Comparison of ENCODE assay signal across 8 cellular contexts in the genomic region with DNA sequence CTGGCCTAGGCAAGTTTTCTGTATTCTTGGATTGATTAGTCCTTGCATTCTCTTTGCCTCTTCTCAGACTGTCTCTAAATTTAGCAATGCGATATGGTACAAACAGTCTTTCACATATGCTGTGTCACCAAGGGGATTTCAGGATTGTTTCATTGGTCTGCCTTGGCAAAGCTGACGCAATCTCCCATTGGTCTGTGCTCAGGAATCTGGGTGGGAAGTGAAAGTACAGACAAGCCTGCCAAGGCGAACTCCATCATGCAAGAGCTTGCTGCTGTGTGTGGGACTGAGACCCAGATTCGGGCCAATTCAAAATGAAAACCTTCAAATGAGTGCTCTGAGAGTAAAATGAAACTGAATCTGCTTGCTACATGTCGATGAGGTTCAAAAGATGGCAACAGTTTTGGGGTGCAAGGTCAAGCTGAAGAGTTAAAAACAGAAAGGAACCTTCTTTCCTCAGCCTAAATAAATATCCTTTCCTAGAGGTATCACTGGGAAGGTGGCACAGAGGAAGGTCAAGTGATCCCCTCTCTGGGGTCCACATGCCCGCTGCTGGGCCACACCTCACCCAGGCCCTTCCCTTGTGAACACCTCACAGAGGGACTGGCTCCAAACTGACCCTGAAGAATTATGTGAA.
DNase-seq lines count a peak whose midpoint lies in the region; ATAC-seq and TF ChIP-seq lines count a peak whose summit lies in the region.

No MANE protein-coding gene starts in this region.

- H3K4me1 ChIP-seq in tibial nerve = peaks cover 0 to 41% (median 13%) of the 10 kb centered on the region in 4 donors

- peak; percentile 75 for ATAC-seq in HG02943 (IDR thresholded peaks at IDR 0.05; ENCODE audit: low read depth, unreplicated experiment)

- H3K36me3 ChIP-seq in tibial nerve = no peaks in the 10 kb centered on the region

- 26 to 34% methylated on average over 6 of the region's 6 CpGs for WGBS in tibial nerve, 2 donors

- H3K27me3 ChIP-seq in tibial nerve = no peaks in the 10 kb centered on the region

- TF ChIP-seq EP300 in tibial nerve (IDR thresholded peaks at IDR 0.05) = peak in 1 of 2 donors; percentile 91

- H3K4me3 ChIP-seq in choroid plexus epithelial cell (ENCODE audit: low read depth, low read length) = no peak overlapping the region
- peak overlapping the region in 3 of 4 donors; percentile 4 to 30 (median 7) for H3K4me3 ChIP-seq in tibial nerve

- TF ChIP-seq POLR2A in tibial nerve (IDR thresholded peaks at IDR 0.05) = no peak

- TF ChIP-seq CTCF in choroid plexus epithelial cell (conservative IDR thresholded peaks at IDR 0.05; ENCODE audit: low read depth, low read length) (no peak), tibial nerve (IDR thresholded peaks at IDR 0.05) (no peak)

- H3K9me3 ChIP-seq in tibial nerve = no peaks in the 10 kb centered on the region

- peak; percentile 82 for DNase-seq in activated effector memory CD4-positive, alpha-beta T cell treated with anti-CD3 and anti-CD28 coated beads, Interleukin-2, amount 50 U/mL, for 16 hours
- DNase-seq in activated effector memory CD4-positive, alpha-beta T cell treated with Interleukin-2 at 50 U/mL for 16 hours = no peak
- DNase-seq in RKO (ENCODE audit: low spot score) (peak; percentile 14), choroid plexus epithelial cell (ENCODE audit: low read depth) (peak; percentile 99), myocyte (ENCODE audit: low read depth) (peak; percentile 94), tibial nerve (ENCODE audit: low spot score in 2 of 2) (peak; percentile 51 to 67), NCI-H2227 (lab: John Stamatoyannopoulos, UW; ENCODE audit: unreplicated experiment) (no peak)

- H3K27ac ChIP-seq in tibial nerve = peak overlapping the region; percentile 46 to 92 (median 73)

Comparison
In these comparisons a context has a peak if more than half of its experiments do, and no peak if none do; other contexts are left out.
1. DNase-seq: peak in activated effector memory CD4-positive, alpha-beta T cell treated with anti-CD3 and anti-CD28 coated beads, Interleukin-2, amount 50 U/mL, for 16 hours (single experiment), RKO (single experiment), choroid plexus epithelial cell (single experiment), myocyte (single experiment) and tibial nerve (2 of 2); none in activated effector memory CD4-positive, alpha-beta T cell treated with Interleukin-2 at 50 U/mL for 16 hours (single experiment) and NCI-H2227 (single experiment).